In genomic region chr21:45003331-45004058, GRCh38 we compare ENCODE assay signal across 14 cellular contexts.
A peak's percentile ranks its signal among the peaks of the same experiment; 100 is the strongest.
DNase-seq lines count a peak whose midpoint lies in the region; ATAC-seq, FAIRE-seq and TF ChIP-seq lines count a peak whose summit lies in the region.
"Had no signal": no experiment of that assay in that cellular context is flagged by ENCODE, and none has a peak within 500 bp of the region (broad histone marks: within the 10 kb centered on the region; RNA-seq: fewer than 3 reads in every experiment).

No MANE protein-coding gene starts in this region.

- POLR2A ChIA-PET in GM12878 (lab: Charles Lee): no interaction called here
- POLR2A ChIA-PET in T-cell (lab: Charles Lee): no interaction called here

- no peaks in the 10 kb centered on the region for H3K4me1 Mint-ChIP-seq in T-cell

- no peak for FAIRE-seq in GM12878 (lab: Jason Lieb, UNC)

- H3K4me1 ChIP-seq in GM12878 (ENCODE audit: control insufficient read depth, insufficient read depth, low read length): no peaks in the 10 kb centered on the region
- H3K4me1 ChIP-seq in right cardiac atrium (ENCODE audit: control insufficient read depth, insufficient read depth, low read length): no peaks in the 10 kb centered on the region
- H3K4me1 ChIP-seq in psoas muscle: peaks cover 12% of the 10 kb centered on the region
- H3K4me1 ChIP-seq: Caco-2 had no signal

- no peak overlapping the region for H3K9ac ChIP-seq in GM12878 (ENCODE audit: control insufficient read depth, insufficient read depth, low read length)

- H3K79me2 ChIP-seq in GM12878 (ENCODE audit: control insufficient read depth, insufficient read depth, low read length): no peaks in the 10 kb centered on the region

- intact Hi-C loops in GM12878 (cut with micrococcal nuclease; ENCODE audit: unreplicated experiment) (no loop called here), right cardiac atrium (cut with DNase I) (no loop called here), psoas muscle (cut with DNase I) (no loop called here)

- H2AFZ ChIP-seq in GM12878 (ENCODE audit: control insufficient read depth, low read depth, low read length): no peak overlapping the region

- H3K9me3 ChIP-seq in GM12878 (replicated peaks; ENCODE audit: control insufficient read depth, insufficient read depth, low read length): no peaks in the 10 kb centered on the region
- no peaks in the 10 kb centered on the region for H3K9me3 ChIP-seq in right cardiac atrium (ENCODE audit: control insufficient read depth, low read length)
- no peaks in the 10 kb centered on the region for H3K9me3 ChIP-seq in psoas muscle
- H3K9me3 ChIP-seq: Caco-2 had no signal

- ATAC-seq in GM12878 (peak; percentile 37; the same call in 2 of the 3 replicates), right cardiac atrium (no peak), psoas muscle (no peak), T-cell (replicated peaks in 1 of 4) (no peak)

- no peak overlapping the region for H3K4me3 Mint-ChIP-seq in T-cell
- H3K4me3 Mint-ChIP-seq: activated B cell treated with CpG ODN at 0.5 μM for 24 hours, brain had no signal

- H3K27ac ChIP-seq in GM12878 (ENCODE audit: control insufficient read depth, insufficient read depth): no peak overlapping the region
- no peak overlapping the region for H3K27ac ChIP-seq in right cardiac atrium (ENCODE audit: low read length)
- H3K27ac ChIP-seq in psoas muscle: no peak overlapping the region

- no peak for TF ChIP-seq RAD21 in GM12878 (IDR thresholded peaks at IDR 0.05; ENCODE audit: insufficient read depth, low read depth, low read length)

- DNase-seq in Ammon's horn (ENCODE audit: low spot score): peak; percentile 53
- DNase-seq in GM12878 (ENCODE audit: low read depth, low spot score): no peak
- DNase-seq in right cardiac atrium: peak; percentile 16 to 58 (median 31)
- peak; percentile 13 to 44 for DNase-seq in psoas muscle
- DNase-seq in activated T-cell treated with anti-CD3 and anti-CD28 coated beads for 4 hours: no peak
- DNase-seq in T-cell: no peak
- DNase-seq in NCI-H2196 (lab: John Stamatoyannopoulos, UW; ENCODE audit: unreplicated experiment): no peak
- DNase-seq in KG1 (lab: John Stamatoyannopoulos, UW): no peak
- DNase-seq: activated B cell treated with CpG ODN at 0.5 μM for 24 hours; Caco-2; effector memory CD4-positive, alpha-beta T cell; NCI-H2029; NCI-H69 had no signal

- H3K36me3 Mint-ChIP-seq in T-cell: no peaks in the 10 kb centered on the region
- H3K36me3 Mint-ChIP-seq: brain had no signal

- H3K4me3 ChIP-seq in GM12878 (no peak overlapping the region), right cardiac atrium (ENCODE audit: low read length) (no peak overlapping the region), psoas muscle (no peak overlapping the region)

- H3K4me2 ChIP-seq in GM12878 (ENCODE audit: control insufficient read depth, insufficient read depth): no peak overlapping the region

- WGBS in GM12878 (ENCODE audit: insufficient coverage, insufficient replicate concordance, low lambda C conversion rate, missing lambda C conversion rate): 32% methylated on average over 14 of the region's 14 CpGs
- 75% methylated on average over 14 of the region's 14 CpGs for WGBS in right cardiac atrium
- 69 to 75% (median 72%) methylated on average over 14 of the region's 14 CpGs for WGBS in psoas muscle, 3 donors

- H3K36me3 ChIP-seq in GM12878 (ENCODE audit: control insufficient read depth in 2 of 2, insufficient read depth in 2 of 2, low read length in 1 of 2) (no peaks in the 10 kb centered on the region), psoas muscle (ENCODE audit: insufficient read depth in 1 of 2, low read depth in 1 of 2) (no peaks in the 10 kb centered on the region)

- no peak overlapping the region for H3K27ac Mint-ChIP-seq in T-cell
- H3K27ac Mint-ChIP-seq: activated B cell treated with CpG ODN at 0.5 μM for 24 hours had no signal

- no peak for TF ChIP-seq CTCF in GM12878 (IDR thresholded peaks at IDR 0.05 in 2 of 3, conservative IDR thresholded peaks at IDR 0.05 in 1 of 3; ENCODE audit: control insufficient read depth in 2 of 3, extremely low read depth in 1 of 3, insufficient read depth in 1 of 3, low read depth in 3 of 3, low read length in 3 of 3)
- no peak for TF ChIP-seq CTCF in psoas muscle (IDR thresholded peaks at IDR 0.05)

- H4K20me1 ChIP-seq in GM12878 (ENCODE audit: control insufficient read depth, insufficient read depth): no peaks in the 10 kb centered on the region

- SMC1A ChIA-PET in GM12878 (lab: Charles Lee; ENCODE audit: uncharacterized antibody, unreplicated experiment): no interaction called here

- H3K9me3 Mint-ChIP-seq in T-cell: peaks cover 0 to 6% (median 6%) of the 10 kb centered on the region in 3 donors

- RAD21 ChIA-PET in GM12878 (lab: Charles Lee; ENCODE audit: unreplicated experiment): no interaction called here

- CTCF ChIA-PET in GM12878 (lab: Yijun Ruan, JAX): no interaction called here
- CTCF ChIA-PET in T-cell (lab: Charles Lee): no interaction called here

- TF ChIP-seq EP300 in GM12878 (IDR thresholded peaks at IDR 0.05; ENCODE audit: borderline replicate concordance in 1 of 2, control insufficient read depth in 1 of 2, low read depth in 2 of 2, low read length in 2 of 2): no peak

- H3K27me3 Mint-ChIP-seq in T-cell: peaks cover 6 to 9% of the 10 kb centered on the region in 2 donors

- no TSS peak for BruUV-seq in GM12878 (replicated peaks; lab: Mats Ljungman, UMichigan)

- no peak for TF ChIP-seq POLR2A in GM12878 (IDR thresholded peaks at IDR 0.05; ENCODE audit: low read depth, low read length)

- peaks cover 3 to 4% of the 10 kb centered on the region in 2 experiments; a peak in 3 of 4 replicates for H3K27me3 ChIP-seq in GM12878 (replicated peaks in 1 of 2; ENCODE audit: control insufficient read depth in 2 of 2, insufficient read depth in 2 of 2, low read length in 1 of 2)
- no peaks in the 10 kb centered on the region for H3K27me3 ChIP-seq in right cardiac atrium (ENCODE audit: control insufficient read depth, insufficient read depth)
- H3K27me3 ChIP-seq in psoas muscle (ENCODE audit: insufficient read depth in 3 of 3, low read length in 2 of 3): peaks cover 0 to 2% (median 0%) of the 10 kb centered on the region in 3 donors

- in situ Hi-C loops in GM12878 (cut with MboI): no loop called here

TF ChIP-seq in GM12878, 131 proteins besides CTCF, POLR2A, EP300 and RAD21 (continues in another document):
- TF ChIP-seq FOS (IDR thresholded peaks at IDR 0.05; ENCODE audit: borderline replicate concordance, extremely low read depth, insufficient read length): no peak
- TF ChIP-seq RBBP5 (conservative IDR thresholded peaks at IDR 0.05): no peak
- no peak for TF ChIP-seq ZNF592 (IDR thresholded peaks at IDR 0.05)
- no peak for TF ChIP-seq IRF5 (IDR thresholded peaks at IDR 0.05; ENCODE audit: borderline replicate concordance)
- TF ChIP-seq LARP7 (IDR thresholded peaks at IDR 0.05): no peak

Comparison
In these comparisons a context has a peak if more than half of its experiments do, and no peak if none do; other contexts are left out.
1. DNase-seq: peak in Ammon's horn (single experiment), right cardiac atrium (3 of 3) and psoas muscle (2 of 2); none in GM12878 (single experiment), activated T-cell treated with anti-CD3 and anti-CD28 coated beads for 4 hours (single experiment), T-cell (0 of 34), NCI-H2196 (single experiment) and KG1 (single experiment).